Comparison of ENCODE assay signal across 8 cellular contexts in genomic region chr7:26853788-26854393, GRCh38. TPM values are rescaled to one million over a fixed set of nuclear protein-coding genes. Genes with fewer than 3 reads are reported as not detected.
DNase-seq lines count a peak whose midpoint lies in the region; ATAC-seq, FAIRE-seq and TF ChIP-seq lines count a peak whose summit lies in the region.

No MANE protein-coding gene starts in this region.

- H3K36me3 ChIP-seq in OCI-LY3 (replicated peaks; ENCODE audit: low read depth, low read length) (peaks cover 7% of the 10 kb centered on the region), endothelial cell of umbilical vein (ENCODE audit: control insufficient read depth in 2 of 2, extremely low read depth in 1 of 2, insufficient read depth in 2 of 2, low read length in 2 of 2) (no peaks in the 10 kb centered on the region), osteoblast (ENCODE audit: insufficient read depth, low read length) (no peaks in the 10 kb centered on the region)

- H3K9me1 ChIP-seq in endothelial cell of umbilical vein (replicated peaks; ENCODE audit: control insufficient read depth, extremely low read depth, insufficient read depth, low read length): no peaks in the 10 kb centered on the region

- H4K20me1 ChIP-seq in OCI-LY3 (ENCODE audit: insufficient read depth, low read length): peaks cover 20% of the 10 kb centered on the region
- no peaks in the 10 kb centered on the region for H4K20me1 ChIP-seq in endothelial cell of umbilical vein (replicated peaks; ENCODE audit: control insufficient read depth, extremely low read depth, insufficient read depth, low read length)
- H4K20me1 ChIP-seq in osteoblast (ENCODE audit: insufficient read depth, low read length): no peaks in the 10 kb centered on the region

- H3K9ac ChIP-seq in OCI-LY3 (ENCODE audit: low read length) (no peak overlapping the region), endothelial cell of umbilical vein (replicated peaks; ENCODE audit: extremely low read depth, insufficient read depth, low read length) (no peak overlapping the region)

- DNase-seq in AG04449 (ENCODE audit: low read depth, low spot score): no peak
- DNase-seq in GM19239 (ENCODE audit: insufficient read length, low spot score): no peak
- DNase-seq in endothelial cell of umbilical vein (ENCODE audit: low read depth, low spot score): peak; percentile 69
- DNase-seq in osteoblast (ENCODE audit: insufficient read length, low spot score, missing footprints): no peak
- no peak for DNase-seq in GM19240 (ENCODE audit: insufficient read length, low spot score)
- no peak for DNase-seq in 8988T

- H3K27ac ChIP-seq in OCI-LY3 (ENCODE audit: low read length): no peak overlapping the region
- no peak overlapping the region for H3K27ac ChIP-seq in endothelial cell of umbilical vein (ENCODE audit: insufficient read depth, low read depth, low read length)
- H3K27ac ChIP-seq in osteoblast (ENCODE audit: low read depth, low read length): no peak overlapping the region

- dilution Hi-C loops in endothelial cell of umbilical vein (cut with MboI; ENCODE audit: extremely low pct_ligation_motif_present, low sequenced_read_pairs): loop anchor here (10.0 kb wide), 2 partner anchors 311 to 479 kb away; partner anchors contain the start of gene HOXA9

- CTCF ChIA-PET in AG04449 (lab: Yijun Ruan, JAX) (interaction anchor here (0.6 to 6.0 kb wide), 18 partner anchors 10 to 308 kb away, joined by 3 to 71 read pairs (median 4); partner anchors contain the start of genes HOXA4, HOXA5, HOXA6 and HOXA7), endothelial cell of umbilical vein (lab: Charles Lee) (interaction anchor here (0.6 to 7.8 kb wide), 21 partner anchors 11 to 484 kb away, joined by 3 to 124 read pairs (median 4); partner anchors contain the start of genes HOXA1, HOXA4, HOXA5 and SKAP2)

- H3K4me2 ChIP-seq in OCI-LY3 (ENCODE audit: low read length): no peak overlapping the region
- H3K4me2 ChIP-seq in endothelial cell of umbilical vein (ENCODE audit: insufficient read depth, low read length): no peak overlapping the region
- H3K4me2 ChIP-seq in osteoblast (ENCODE audit: insufficient read depth, low read length): no peak overlapping the region

- TF ChIP-seq POLR2A in endothelial cell of umbilical vein (IDR thresholded peaks at IDR 0.05; ENCODE audit: low read depth, low read length): no peak

- H3K9me3 ChIP-seq in OCI-LY3 (ENCODE audit: insufficient read depth, low read length) (no peaks in the 10 kb centered on the region), endothelial cell of umbilical vein (replicated peaks; ENCODE audit: control insufficient read depth, insufficient read depth, low read length) (no peaks in the 10 kb centered on the region), osteoblast (ENCODE audit: low read depth, low read length) (no peaks in the 10 kb centered on the region)

- FAIRE-seq in GM19239 (lab: Jason Lieb, UNC): peak; percentile 44
- peak; percentile 12 for FAIRE-seq in endothelial cell of umbilical vein (lab: Jason Lieb, UNC)

- POLR2A ChIA-PET in AG04449 (lab: Yijun Ruan, JAX): no interaction called here
- POLR2A ChIA-PET in endothelial cell of umbilical vein (lab: Charles Lee): interaction anchor here (1.2 kb wide), 1 partner anchor 245 kb away, joined by 3 read pairs; no protein-coding TSS in a partner anchor

- H3K4me3 ChIP-seq in AG04449 (ENCODE audit: low read depth, low read length): no peak overlapping the region
- no peak overlapping the region for H3K4me3 ChIP-seq in OCI-LY3 (ENCODE audit: low read length)
- no peak overlapping the region for H3K4me3 ChIP-seq in endothelial cell of umbilical vein (replicated peaks in 1 of 3; ENCODE audit: insufficient read depth in 1 of 3, low read depth in 1 of 3, low read length in 3 of 3)
- no peak overlapping the region for H3K4me3 ChIP-seq in osteoblast (ENCODE audit: insufficient read depth, low read length)

- H2AFZ ChIP-seq in OCI-LY3 (ENCODE audit: low read depth, low read length) (no peak overlapping the region), endothelial cell of umbilical vein (ENCODE audit: low read depth, low read length) (no peak overlapping the region), osteoblast (ENCODE audit: low read length) (no peak overlapping the region)

- H3K27me3 ChIP-seq in OCI-LY3 (ENCODE audit: low read depth, low read length) (no peaks in the 10 kb centered on the region), endothelial cell of umbilical vein (ENCODE audit: control insufficient read depth in 2 of 2, insufficient read depth in 2 of 2, low read length in 2 of 2) (no peaks in the 10 kb centered on the region), osteoblast (ENCODE audit: insufficient read depth, low read length) (peaks cover 3% of the 10 kb centered on the region)

- H3K79me2 ChIP-seq in OCI-LY3 (ENCODE audit: low read length): peaks cover 13% of the 10 kb centered on the region
- peaks cover 26% of the 10 kb centered on the region for H3K79me2 ChIP-seq in endothelial cell of umbilical vein (ENCODE audit: control insufficient read depth, insufficient read depth, low read length)
- H3K79me2 ChIP-seq in osteoblast (ENCODE audit: insufficient read depth, low read length): peaks cover 14% of the 10 kb centered on the region

- intact Hi-C loops in endothelial cell of umbilical vein (cut with micrococcal nuclease): loop anchor here (1.0 to 10.0 kb wide), 2 partner anchors 168 to 959 kb away; no protein-coding TSS in a partner anchor

- no TSS peak for BruUV-seq in endothelial cell of umbilical vein (replicated peaks; lab: Mats Ljungman, UMichigan)

- peak; percentile 29 for TF ChIP-seq CTCF in AG04449 (IDR thresholded peaks at IDR 0.05; ENCODE audit: insufficient read depth, low read length, missing control alignments)
- peak; percentile 64 for TF ChIP-seq CTCF in OCI-LY3 (IDR thresholded peaks at IDR 0.05; ENCODE audit: low read depth, low read length)
- peak; percentile 24 to 26 for TF ChIP-seq CTCF in endothelial cell of umbilical vein (IDR thresholded peaks at IDR 0.05; ENCODE audit: extremely low read depth in 1 of 2, insufficient read depth in 1 of 2, low read depth in 1 of 2, low read length in 2 of 2)
- peak; percentile 62 for TF ChIP-seq CTCF in osteoblast (IDR thresholded peaks at IDR 0.05; ENCODE audit: extremely low read depth, low read depth, low read length)

- peaks cover 28% of the 10 kb centered on the region for H3K4me1 ChIP-seq in OCI-LY3 (ENCODE audit: low read length)
- peaks cover 34% of the 10 kb centered on the region for H3K4me1 ChIP-seq in endothelial cell of umbilical vein (ENCODE audit: control insufficient read depth, extremely low read depth, insufficient read depth, low read length)
- H3K4me1 ChIP-seq in osteoblast (ENCODE audit: insufficient read depth, low read length): no peaks in the 10 kb centered on the region

- ATAC-seq in HG03342 (IDR thresholded peaks at IDR 0.05; ENCODE audit: unreplicated experiment): no peak

TF ChIP-seq in endothelial cell of umbilical vein, 7 proteins besides CTCF, POLR2A, EP300 and RAD21:
- no peak for TF ChIP-seq FOS (IDR thresholded peaks at IDR 0.05; ENCODE audit: borderline replicate concordance, insufficient read depth, low read length)
- no peak for TF ChIP-seq JUN (IDR thresholded peaks at IDR 0.05; ENCODE audit: borderline replicate concordance, insufficient read depth, insufficient read length, low read depth)
- no peak for TF ChIP-seq GATA2 (IDR thresholded peaks at IDR 0.05; ENCODE audit: insufficient read depth, insufficient read length, low read depth, low read length)
- TF ChIP-seq MYC (IDR thresholded peaks at IDR 0.05; ENCODE audit: low read depth, low read length): no peak
- no peak for TF ChIP-seq POLR2AphosphoS5 (IDR thresholded peaks at IDR 0.05; ENCODE audit: insufficient read depth, low read depth, low read length)
- no peak for TF ChIP-seq MAX (IDR thresholded peaks at IDR 0.05; ENCODE audit: insufficient read depth, insufficient read length)
- no peak for TF ChIP-seq EZH2 (IDR thresholded peaks at IDR 0.05; ENCODE audit: borderline replicate concordance, low read depth, low read length, severe bottlenecking)

RNA-seq across cellular contexts. Expression of gene SKAP2, which starts 10.5 kb away (rescaled TPM):
- 27.6 and 30.5 TPM in 2 replicates for total RNA-seq in endothelial cell of umbilical vein
- 2.8 and 4.0 TPM in 2 replicates for polyA plus RNA-seq in endothelial cell of umbilical vein
- 5.7 and 7.1 TPM in 2 replicates for polyA plus RNA-seq in endothelial cell of umbilical vein (2011; cell fraction: cytosol; rRNA removed)
- 6.7 and 9.1 TPM in 2 replicates for polyA plus RNA-seq in endothelial cell of umbilical vein (2011; cell fraction: nucleus; rRNA removed)
- polyA plus RNA-seq in endothelial cell of umbilical vein (2012): 25.6 and 33.4 TPM in 2 replicates
- polyA minus RNA-seq in endothelial cell of umbilical vein: 6.3 and 12.3 TPM in 2 replicates
- polyA minus RNA-seq in endothelial cell of umbilical vein (2011; cell fraction: cytosol; rRNA and poly(A)+ RNA removed): 10.8 TPM
- 22.7 and 27.5 TPM in 2 replicates for polyA minus RNA-seq in endothelial cell of umbilical vein (2011; cell fraction: nucleus; rRNA and poly(A)+ RNA removed)
- total RNA-seq in osteoblast: 19.5 and 21.8 TPM in 2 replicates
